8 cellular contexts compared by ENCODE assay signal in genomic region chr15:94670436-94671034, GRCh38.
DNase-seq lines count a peak whose midpoint lies in the region; ATAC-seq and TF ChIP-seq lines count a peak whose summit lies in the region.

No MANE protein-coding gene starts in this region.

- POLR2A ChIA-PET in HEK293 (lab: Yijun Ruan, JAX): no interaction called here

- TF ChIP-seq CTCF in HEK293 (tag by site-specific recombination; IDR thresholded peaks at IDR 0.05): no peak

- no peak for ATAC-seq in stimulated activated effector memory CD8-positive, alpha-beta T cell treated with anti-CD3 and anti-CD28 coated beads, Interleukin-12 subunit alpha, Interleukin-12 subunit beta, amount 100 ng/mL, for 72 hours

- no peaks in the 10 kb centered on the region for H3K36me3 Mint-ChIP-seq in stimulated activated effector memory CD8-positive, alpha-beta T cell treated with anti-CD3 and anti-CD28 coated beads, Interleukin-12 subunit alpha, Interleukin-12 subunit beta, amount 100 ng/mL, for 72 hours
- H3K36me3 Mint-ChIP-seq in activated naive CD4-positive, alpha-beta T cell treated with anti-CD3 and anti-CD28 coated beads, Interleukin-2, amount 10 ng/mL, durations not matched to agents 7 days and 5 days: no peaks in the 10 kb centered on the region

- H3K9me3 Mint-ChIP-seq in stimulated activated effector memory CD8-positive, alpha-beta T cell treated with anti-CD3 and anti-CD28 coated beads, Interleukin-12 subunit alpha, Interleukin-12 subunit beta, amount 100 ng/mL, for 72 hours: no peaks in the 10 kb centered on the region
- H3K9me3 Mint-ChIP-seq in activated naive CD4-positive, alpha-beta T cell treated with anti-CD3 and anti-CD28 coated beads, Interleukin-2, amount 10 ng/mL, durations not matched to agents 7 days and 5 days: no peaks in the 10 kb centered on the region

- H3K27me3 Mint-ChIP-seq in activated naive CD4-positive, alpha-beta T cell treated with anti-CD3 and anti-CD28 coated beads, Interleukin-2, amount 10 ng/mL, durations not matched to agents 7 days and 5 days: peaks cover 18% of the 10 kb centered on the region

- no peaks in the 10 kb centered on the region for H3K36me3 ChIP-seq in HEK293 (ENCODE audit: control insufficient read depth in 2 of 2, insufficient read depth in 1 of 2, low read length in 2 of 2)

- DNase-seq in COLO829 (ENCODE audit: low spot score): peak; percentile 78
- peak; percentile 48 for DNase-seq in NCI-H748 treated with DMSO at 0.1 percent for 48 hours (lab: John Stamatoyannopoulos, UW)
- peak; percentile 56 for DNase-seq in dedifferentiated amniotic fluid mesenchymal stem cell (ENCODE audit: extremely low spot score)
- peak; percentile 66 for DNase-seq in midbrain (lab: John Stamatoyannopoulos, UW)
- DNase-seq in stimulated activated effector memory CD8-positive, alpha-beta T cell treated with anti-CD3 and anti-CD28 coated beads, Interleukin-12 subunit alpha, Interleukin-12 subunit beta, amount 100 ng/mL, for 72 hours (ENCODE audit: low spot score in 2 of 2): no peak
- no peak for DNase-seq in activated naive CD4-positive, alpha-beta T cell treated with anti-CD3 and anti-CD28 coated beads, Interleukin-2, amount 10 ng/mL, durations not matched to agents 7 days and 5 days
- no peak for DNase-seq in GOT3 (lab: John Stamatoyannopoulos, UW)

- H3K9me3 ChIP-seq in HEK293 (ENCODE audit: control insufficient read depth, insufficient read depth, low read depth, low read length): no peaks in the 10 kb centered on the region

- CTCF ChIA-PET in HEK293 (lab: Yijun Ruan, JAX): interaction anchor here (0.6 to 4.2 kb wide), 32 partner anchors 8 to 1855 kb away, joined by 3 to 44 read pairs (median 4); no protein-coding TSS in a partner anchor
- CTCF ChIA-PET in activated naive CD4-positive, alpha-beta T cell treated with anti-CD3 and anti-CD28 coated beads, Interleukin-2, amount 10 ng/mL, durations not matched to agents 7 days and 5 days (lab: Charles Lee): interaction anchor here (0.6 to 1.4 kb wide), 8 partner anchors 9 to 620 kb away, joined by 3 to 5 read pairs (median 3); no protein-coding TSS in a partner anchor

- no peak overlapping the region for H3K27ac ChIP-seq in HEK293 (ENCODE audit: extremely low read depth, low read depth, low read length)

- H3K4me1 Mint-ChIP-seq in stimulated activated effector memory CD8-positive, alpha-beta T cell treated with anti-CD3 and anti-CD28 coated beads, Interleukin-12 subunit alpha, Interleukin-12 subunit beta, amount 100 ng/mL, for 72 hours: no peaks in the 10 kb centered on the region
- H3K4me1 Mint-ChIP-seq in activated naive CD4-positive, alpha-beta T cell treated with anti-CD3 and anti-CD28 coated beads, Interleukin-2, amount 10 ng/mL, durations not matched to agents 7 days and 5 days: no peaks in the 10 kb centered on the region

- H3K4me3 ChIP-seq in HEK293 (ENCODE audit: low read depth, low read length): no peak overlapping the region

- no peak overlapping the region for H3K27ac Mint-ChIP-seq in stimulated activated effector memory CD8-positive, alpha-beta T cell treated with anti-CD3 and anti-CD28 coated beads, Interleukin-12 subunit alpha, Interleukin-12 subunit beta, amount 100 ng/mL, for 72 hours
- H3K27ac Mint-ChIP-seq in activated naive CD4-positive, alpha-beta T cell treated with anti-CD3 and anti-CD28 coated beads, Interleukin-2, amount 10 ng/mL, durations not matched to agents 7 days and 5 days: no peak overlapping the region

- peaks cover 10% of the 10 kb centered on the region for H3K4me1 ChIP-seq in HEK293 (ENCODE audit: control insufficient read depth, insufficient read depth, low read length)

- H3K4me3 Mint-ChIP-seq in stimulated activated effector memory CD8-positive, alpha-beta T cell treated with anti-CD3 and anti-CD28 coated beads, Interleukin-12 subunit alpha, Interleukin-12 subunit beta, amount 100 ng/mL, for 72 hours: no peak overlapping the region
- no peak overlapping the region for H3K4me3 Mint-ChIP-seq in activated naive CD4-positive, alpha-beta T cell treated with anti-CD3 and anti-CD28 coated beads, Interleukin-2, amount 10 ng/mL, durations not matched to agents 7 days and 5 days

TF ChIP-seq in HEK293, 187 proteins besides CTCF, POLR2A, EP300 and RAD21:
- TF ChIP-seq SP3 (tag by site-specific recombination; IDR thresholded peaks at IDR 0.05) (no peak), ZNF112 (tag by site-specific recombination; IDR thresholded peaks at IDR 0.05) (no peak), SCRT2 (tag by site-specific recombination; IDR thresholded peaks at IDR 0.05) (no peak), SETDB1 (IDR thresholded peaks at IDR 0.05; ENCODE audit: insufficient read length, low read length) (no peak), ZNF354C (tag by site-specific recombination; IDR thresholded peaks at IDR 0.05; ENCODE audit: borderline replicate concordance, low read depth) (no peak), ZNF133 (tag by site-specific recombination; IDR thresholded peaks at IDR 0.05) (no peak), ZNF654 (tag by site-specific recombination; IDR thresholded peaks at IDR 0.05; ENCODE audit: low read depth) (peak; percentile 76), ZNF214 (tag by site-specific recombination; IDR thresholded peaks at IDR 0.05; ENCODE audit: borderline replicate concordance) (no peak), ZNF660 (tag by site-specific recombination; IDR thresholded peaks at IDR 0.05) (0 out of 2 replicates have a peak, but pooled peaks have one; percentile 42), ZNF302 (tag by site-specific recombination; IDR thresholded peaks at IDR 0.05; ENCODE audit: low read depth) (no peak), ZNF221 (tag by site-specific recombination; IDR thresholded peaks at IDR 0.05; ENCODE audit: borderline replicate concordance) (no peak), ZBTB44 (tag by site-specific recombination; IDR thresholded peaks at IDR 0.05) (no peak)
TF ChIP-seq in HEK293: peak in this region for 2.

Comparison
In these comparisons a context has a peak if more than half of its experiments do, and no peak if none do; other contexts are left out.
1. DNase-seq: peak in COLO829 (single experiment), NCI-H748 treated with DMSO at 0.1 percent for 48 hours (single experiment), dedifferentiated amniotic fluid mesenchymal stem cell (single experiment) and midbrain (single experiment); none in stimulated activated effector memory CD8-positive, alpha-beta T cell treated with anti-CD3 and anti-CD28 coated beads, Interleukin-12 subunit alpha, Interleukin-12 subunit beta, amount 100 ng/mL, for 72 hours (0 of 2), activated naive CD4-positive, alpha-beta T cell treated with anti-CD3 and anti-CD28 coated beads, Interleukin-2, amount 10 ng/mL, durations not matched to agents 7 days and 5 days (single experiment) and GOT3 (single experiment).